Comparison of ENCODE assay signal across 19 cellular contexts in genomic region chr17:15910791-15911190, GRCh38. TPM values are rescaled to one million over a fixed set of nuclear protein-coding genes. Genes with fewer than 3 reads are reported as not detected.
"Had no signal": no experiment of that assay in that cellular context is flagged by ENCODE, and none has a peak within 500 bp of the region (broad histone marks: within the 10 kb centered on the region; RNA-seq: fewer than 3 reads in every experiment).

No MANE protein-coding gene starts in this region.

- H3K27me3 ChIP-seq: body of pancreas, suprapubic skin, upper lobe of left lung had no signal

- H3K9me3 Mint-ChIP-seq: activated B cell treated with CpG ODN at 0.5 μM for 24 hours; activated CD4-positive, alpha-beta T cell treated with anti-CD3 and anti-CD28 coated beads, Interleukin-2, amount 10 ng/mL, durations not matched to agents 24 days and 14 days; activated naive CD4-positive, alpha-beta T cell treated with anti-CD3 and anti-CD28 coated beads, Interleukin-2, amount 50 U/mL, for 24 hours; central memory CD8-positive, alpha-beta T cell; T-helper 1 cell treated with Interleukin-12 subunit alpha and Interleukin-12 subunit beta and Interleukin-4 antibody, amounts not matched to agents 30 μg/mL and 1 μg/mL, for 36 hours had no signal

- H3K27me3 Mint-ChIP-seq: activated naive CD4-positive, alpha-beta T cell treated with anti-CD3 and anti-CD28 coated beads, Interleukin-2, amount 50 U/mL, for 24 hours; central memory CD8-positive, alpha-beta T cell had no signal

- H3K27ac Mint-ChIP-seq: activated B cell treated with CpG ODN at 0.5 μM for 24 hours; activated CD4-positive, alpha-beta T cell treated with anti-CD3 and anti-CD28 coated beads, Interleukin-2, amount 10 ng/mL, durations not matched to agents 24 days and 14 days; activated naive CD4-positive, alpha-beta T cell treated with anti-CD3 and anti-CD28 coated beads, Interleukin-2, amount 50 U/mL, for 24 hours; nephron progenitor cell; T-helper 1 cell treated with Interleukin-12 subunit alpha and Interleukin-12 subunit beta and Interleukin-4 antibody, amounts not matched to agents 30 μg/mL and 1 μg/mL, for 36 hours had no signal

- H3K9me3 ChIP-seq: body of pancreas, suprapubic skin, upper lobe of left lung had no signal

- H3K27ac ChIP-seq: epithelial cell of prostate, suprapubic skin, upper lobe of left lung had no signal

- H3K4me1 ChIP-seq: upper lobe of left lung had no signal

- H3K4me3 ChIP-seq: body of pancreas, suprapubic skin, upper lobe of left lung had no signal

- DNase-seq: activated B cell treated with CpG ODN at 0.5 μM for 24 hours; activated CD4-positive, alpha-beta T cell treated with anti-CD3 and anti-CD28 coated beads, Interleukin-2, amount 10 ng/mL, durations not matched to agents 24 days and 14 days; activated effector memory CD4-positive, alpha-beta T cell treated with Interleukin-2 at 50 U/mL for 16 hours; activated T-cell treated with anti-CD3 and anti-CD28 coated beads, Interleukin-2, amount 50 U/mL, for 1 hour; amniotic stem cell; body of pancreas; cortex of kidney; effector memory CD4-positive, alpha-beta T cell; hippocampal formation; nephron progenitor cell; stimulated activated CD4-positive, alpha-beta T cell treated with anti-CD3 and anti-CD28 coated beads, Interleukin-4, amount 100 ng/mL, for 1 hour; stimulated activated CD8-positive, alpha-beta memory T cell treated with anti-CD3 and anti-CD28 coated beads, Interleukin-4, amount 100 ng/mL, for 48 hours; stimulated activated naive CD8-positive, alpha-beta T cell treated with anti-CD3 and anti-CD28 coated beads, Interleukin-15, Interleukin-2, amounts not matched to agents 100 U/mL and 50 U/mL, for 24 hours; upper lobe of left lung had no signal

- ATAC-seq: body of pancreas; stimulated activated naive CD8-positive, alpha-beta T cell treated with anti-CD3 and anti-CD28 coated beads, Interleukin-15, Interleukin-2, amounts not matched to agents 100 U/mL and 50 U/mL, for 24 hours had no signal

- H3K4me3 Mint-ChIP-seq: activated B cell treated with CpG ODN at 0.5 μM for 24 hours; activated CD4-positive, alpha-beta T cell treated with anti-CD3 and anti-CD28 coated beads, Interleukin-2, amount 10 ng/mL, durations not matched to agents 24 days and 14 days; activated naive CD4-positive, alpha-beta T cell treated with anti-CD3 and anti-CD28 coated beads, Interleukin-2, amount 50 U/mL, for 24 hours; central memory CD8-positive, alpha-beta T cell; nephron progenitor cell; T-helper 1 cell treated with Interleukin-12 subunit alpha and Interleukin-12 subunit beta and Interleukin-4 antibody, amounts not matched to agents 30 μg/mL and 1 μg/mL, for 36 hours had no signal

- H3K36me3 Mint-ChIP-seq: activated naive CD4-positive, alpha-beta T cell treated with anti-CD3 and anti-CD28 coated beads, Interleukin-2, amount 50 U/mL, for 24 hours had no signal

- H3K4me1 Mint-ChIP-seq: activated B cell treated with CpG ODN at 0.5 μM for 24 hours; activated CD4-positive, alpha-beta T cell treated with anti-CD3 and anti-CD28 coated beads, Interleukin-2, amount 10 ng/mL, durations not matched to agents 24 days and 14 days; activated naive CD4-positive, alpha-beta T cell treated with anti-CD3 and anti-CD28 coated beads, Interleukin-2, amount 50 U/mL, for 24 hours had no signal

- H3K36me3 ChIP-seq: suprapubic skin, upper lobe of left lung had no signal

RNA-seq across cellular contexts. Expression of gene ADORA2B, which starts 34.1 kb away (rescaled TPM):
- total RNA-seq: activated B cell treated with CpG ODN at 0.5 μM for 24 hours had no signal
